ENCODE assay signal across 10 cellular contexts in the genomic region with DNA sequence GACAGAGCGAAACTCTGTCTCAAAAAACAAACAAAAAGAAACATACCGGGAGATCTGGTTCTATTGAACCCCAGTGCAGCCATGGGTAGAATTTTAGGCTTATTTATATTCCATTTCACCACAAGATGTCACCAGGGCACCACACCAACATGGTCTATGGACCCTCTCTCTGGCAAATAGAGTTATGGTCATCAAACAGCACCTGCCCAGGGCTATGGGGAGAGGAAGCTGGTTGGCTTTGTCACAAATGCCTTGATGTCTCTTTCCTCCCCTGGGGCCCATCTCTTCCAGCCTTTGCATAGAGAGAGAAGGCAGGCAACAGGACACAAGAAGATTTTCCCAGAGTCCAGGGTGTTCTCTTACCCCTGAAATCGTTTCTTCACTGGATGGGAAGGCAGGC.
A peak's percentile ranks its signal among the peaks of the same experiment; 100 is the strongest.
DNase-seq lines count a peak whose midpoint lies in the region; TF ChIP-seq lines count a peak whose summit lies in the region.
"Had no signal": no experiment of that assay in that cellular context is flagged by ENCODE, and none has a peak within 500 bp of the region (broad histone marks: within the 10 kb centered on the region; RNA-seq: fewer than 3 reads in every experiment).

No MANE protein-coding gene starts in this region.

- peak; percentile 22 for TF ChIP-seq CTCF in GM06990 (IDR thresholded peaks at IDR 0.05; ENCODE audit: insufficient read depth, low read length, poor library complexity, severe bottlenecking)
- TF ChIP-seq CTCF in astrocyte of the cerebellum (IDR thresholded peaks at IDR 0.05; ENCODE audit: low read depth, low read length, missing control alignments): peak; percentile 18
- peak; percentile 42 for TF ChIP-seq CTCF in nephron progenitor cell (IDR thresholded peaks at IDR 0.05)

- intact Hi-C loops in activated T-helper 2 cell treated with anti-CD3 and anti-CD28 coated beads, Interferon-gamma antibody, Interleukin-2, Interleukin-4, amounts not matched to agents 10 μg/mL and 5 μg/mL and 100 μg/mL, durations not matched to agents 14 hours and 24 hours and 36 hours (cut with micrococcal nuclease): no loop called here

- no peaks in the 10 kb centered on the region for H3K27me3 Mint-ChIP-seq in nephron progenitor cell (ENCODE audit: low read depth, poor library complexity)
- no peaks in the 10 kb centered on the region for H3K27me3 Mint-ChIP-seq in activated T-helper 2 cell treated with anti-CD3 and anti-CD28 coated beads, Interferon-gamma antibody, Interleukin-2, Interleukin-4, amounts not matched to agents 10 μg/mL and 5 μg/mL and 100 μg/mL, durations not matched to agents 14 hours and 24 hours and 36 hours (ENCODE audit: low read depth)
- H3K27me3 Mint-ChIP-seq: activated CD4-positive, alpha-beta T cell treated with anti-CD3 and anti-CD28 coated beads for 36 hours had no signal

- in situ Hi-C loops in astrocyte of the cerebellum (cut with HindIII; ENCODE audit: low sequenced_read_pairs): no loop called here

- no peak overlapping the region for H3K27ac Mint-ChIP-seq in nephron progenitor cell
- H3K27ac Mint-ChIP-seq in activated T-helper 2 cell treated with anti-CD3 and anti-CD28 coated beads, Interferon-gamma antibody, Interleukin-2, Interleukin-4, amounts not matched to agents 10 μg/mL and 5 μg/mL and 100 μg/mL, durations not matched to agents 14 hours and 24 hours and 36 hours: no peak overlapping the region
- H3K27ac Mint-ChIP-seq: activated CD4-positive, alpha-beta T cell treated with anti-CD3 and anti-CD28 coated beads for 36 hours; activated naive CD4-positive, alpha-beta T cell treated with anti-CD3 and anti-CD28 coated beads, Interleukin-2, amount 50 U/mL, for 72 hours had no signal

- peaks cover 25% of the 10 kb centered on the region for H3K4me1 Mint-ChIP-seq in nephron progenitor cell
- H3K4me1 Mint-ChIP-seq in activated T-helper 2 cell treated with anti-CD3 and anti-CD28 coated beads, Interferon-gamma antibody, Interleukin-2, Interleukin-4, amounts not matched to agents 10 μg/mL and 5 μg/mL and 100 μg/mL, durations not matched to agents 14 hours and 24 hours and 36 hours (ENCODE audit: low read depth): peaks cover 3% of the 10 kb centered on the region
- H3K4me1 Mint-ChIP-seq: activated CD4-positive, alpha-beta T cell treated with anti-CD3 and anti-CD28 coated beads for 36 hours had no signal

- no peaks in the 10 kb centered on the region for H3K36me3 Mint-ChIP-seq in nephron progenitor cell (ENCODE audit: low read depth)
- H3K36me3 Mint-ChIP-seq in activated T-helper 2 cell treated with anti-CD3 and anti-CD28 coated beads, Interferon-gamma antibody, Interleukin-2, Interleukin-4, amounts not matched to agents 10 μg/mL and 5 μg/mL and 100 μg/mL, durations not matched to agents 14 hours and 24 hours and 36 hours (ENCODE audit: low read depth): no peaks in the 10 kb centered on the region
- H3K36me3 Mint-ChIP-seq: activated naive CD4-positive, alpha-beta T cell treated with anti-CD3 and anti-CD28 coated beads, Interleukin-2, amount 50 U/mL, for 72 hours had no signal

- no peak overlapping the region for H3K4me3 Mint-ChIP-seq in nephron progenitor cell
- H3K4me3 Mint-ChIP-seq in activated T-helper 2 cell treated with anti-CD3 and anti-CD28 coated beads, Interferon-gamma antibody, Interleukin-2, Interleukin-4, amounts not matched to agents 10 μg/mL and 5 μg/mL and 100 μg/mL, durations not matched to agents 14 hours and 24 hours and 36 hours (ENCODE audit: low read depth): no peak overlapping the region
- H3K4me3 Mint-ChIP-seq: activated CD4-positive, alpha-beta T cell treated with anti-CD3 and anti-CD28 coated beads for 36 hours had no signal

- H3K36me3 ChIP-seq in GM06990 (ENCODE audit: control insufficient read depth, insufficient read depth, low read length): no peaks in the 10 kb centered on the region

- DNase-seq in GM06990 (ENCODE audit: extremely low read depth, insufficient read length): no peak
- DNase-seq in NCI-H1092 (lab: John Stamatoyannopoulos, UW): peak; percentile 12
- DNase-seq in astrocyte of the cerebellum (ENCODE audit: low read depth): no peak
- peak; percentile 31 for DNase-seq in nephron progenitor cell
- no peak for DNase-seq in stimulated activated CD4-positive, alpha-beta T cell treated with anti-CD3 and anti-CD28 coated beads, Interleukin-1b, Interleukin-23, amount 100 ng/mL, for 48 hours
- no peak for DNase-seq in NCI-H1105 treated with DMSO at 0.1 percent for 48 hours (lab: John Stamatoyannopoulos, UW)
- DNase-seq in activated T-helper 2 cell treated with anti-CD3 and anti-CD28 coated beads, Interferon-gamma antibody, Interleukin-2, Interleukin-4, amounts not matched to agents 10 μg/mL and 5 μg/mL and 100 μg/mL, durations not matched to agents 14 hours and 24 hours and 36 hours (ENCODE audit: low spot score): no peak
- DNase-seq: activated CD4-positive, alpha-beta T cell treated with anti-CD3 and anti-CD28 coated beads for 36 hours; EL had no signal

- no peaks in the 10 kb centered on the region for H3K27me3 ChIP-seq in GM06990 (replicated peaks; ENCODE audit: control insufficient read depth, insufficient read depth, low read length)

- H3K4me3 ChIP-seq in GM06990 (replicated peaks; ENCODE audit: low read depth, low read length): no peak overlapping the region
- no peak overlapping the region for H3K4me3 ChIP-seq in astrocyte of the cerebellum (ENCODE audit: low read depth, low read length)

- H3K9me3 Mint-ChIP-seq in nephron progenitor cell: no peaks in the 10 kb centered on the region
- no peaks in the 10 kb centered on the region for H3K9me3 Mint-ChIP-seq in activated T-helper 2 cell treated with anti-CD3 and anti-CD28 coated beads, Interferon-gamma antibody, Interleukin-2, Interleukin-4, amounts not matched to agents 10 μg/mL and 5 μg/mL and 100 μg/mL, durations not matched to agents 14 hours and 24 hours and 36 hours
- H3K9me3 Mint-ChIP-seq: activated naive CD4-positive, alpha-beta T cell treated with anti-CD3 and anti-CD28 coated beads, Interleukin-2, amount 50 U/mL, for 72 hours had no signal

Comparison
In these comparisons a context has a peak if more than half of its experiments do, and no peak if none do; other contexts are left out.
1. DNase-seq: peak in NCI-H1092 (single experiment) and nephron progenitor cell (single experiment); none in GM06990 (single experiment), astrocyte of the cerebellum (single experiment), stimulated activated CD4-positive, alpha-beta T cell treated with anti-CD3 and anti-CD28 coated beads, Interleukin-1b, Interleukin-23, amount 100 ng/mL, for 48 hours (single experiment), NCI-H1105 treated with DMSO at 0.1 percent for 48 hours (single experiment) and activated T-helper 2 cell treated with anti-CD3 and anti-CD28 coated beads, Interferon-gamma antibody, Interleukin-2, Interleukin-4, amounts not matched to agents 10 μg/mL and 5 μg/mL and 100 μg/mL, durations not matched to agents 14 hours and 24 hours and 36 hours (single experiment).
2. Peak in every context shown above with its lines, with median percentiles within 50 percentile points of each other: CTCF ChIP-seq.